1 cellular context compared by ENCODE assay signal in the genomic region with DNA sequence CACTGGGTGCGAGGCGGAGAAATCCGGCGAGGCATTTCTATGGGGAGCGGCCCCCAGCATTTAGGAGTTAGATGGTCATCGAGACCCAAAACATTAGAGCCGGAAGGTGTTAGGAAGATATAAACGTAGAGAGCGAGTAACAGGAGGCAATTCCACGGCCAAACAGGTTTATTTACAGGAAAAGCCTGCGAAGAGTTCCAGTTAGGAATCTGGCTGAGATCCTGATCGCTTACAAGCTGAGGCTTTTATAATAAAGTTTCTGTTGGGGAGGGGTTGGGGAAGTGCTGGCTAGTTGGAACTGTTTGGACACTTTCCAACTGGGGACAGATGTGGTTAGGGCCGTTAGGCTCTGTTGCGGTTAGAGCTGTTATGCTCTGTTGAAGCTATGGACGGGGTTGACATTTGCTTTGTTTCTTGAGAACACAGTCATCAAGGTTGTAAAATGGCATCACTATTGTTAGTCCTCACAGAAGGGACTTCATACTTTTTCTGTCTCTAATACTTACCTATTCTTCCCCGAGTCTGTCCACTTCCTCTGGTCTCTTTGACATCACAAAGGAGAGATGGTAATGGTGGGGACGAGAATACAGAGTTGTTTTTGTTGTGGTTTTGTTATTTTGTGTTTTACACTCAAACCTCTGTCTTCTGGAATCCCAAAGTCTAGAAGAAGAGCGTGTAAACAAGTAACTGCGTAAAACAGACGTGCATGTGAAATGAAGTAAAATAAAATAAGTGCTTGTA.
TF ChIP-seq lines count a peak whose summit lies in the region.

No MANE protein-coding gene starts in this region.

TF ChIP-seq in H1, 55 proteins besides CTCF, POLR2A, EP300 and RAD21:
- TF ChIP-seq HDAC6 (IDR thresholded peaks at IDR 0.05; ENCODE audit: low read depth, low read length) (no peak), POLR2AphosphoS5 (IDR thresholded peaks at IDR 0.05; ENCODE audit: low read depth, low read length) (no peak; the same call in 1 of the 2 replicates), ATF3 (IDR thresholded peaks at IDR 0.05; ENCODE audit: insufficient read depth, low read depth, low read length) (0 out of 2 replicates have a peak, but pooled peaks have one; percentile 10), KDM4A (IDR thresholded peaks at IDR 0.05; ENCODE audit: low read depth, low read length, severe bottlenecking) (no peak), TAF7 (optimal IDR thresholded peaks at IDR 0.05; ENCODE audit: borderline replicate concordance, low read depth, low read length) (no peak), CBX8 (IDR thresholded peaks at IDR 0.05; ENCODE audit: borderline replicate concordance, low read depth, low read length) (no peak), SIN3A (conservative IDR thresholded peaks at IDR 0.05 in 1 of 2, IDR thresholded peaks at IDR 0.05 in 1 of 2; ENCODE audit: low read depth in 1 of 2, low read length in 2 of 2) (0 out of 4 replicates have a peak, but pooled peaks of 1 of the 2 experiments have one; percentile 33), RBBP5 (IDR thresholded peaks at IDR 0.05; ENCODE audit: borderline replicate concordance, low read depth, low read length) (no peak), SP2 (IDR thresholded peaks at IDR 0.05; ENCODE audit: low read length) (no peak), RXRA (IDR thresholded peaks at IDR 0.05; ENCODE audit: insufficient read depth, low read depth, low read length) (no peak)
TF ChIP-seq in H1: peak in this region for 2.
